Comparison of ENCODE assay signal across 1 cellular context in the genomic region with DNA sequence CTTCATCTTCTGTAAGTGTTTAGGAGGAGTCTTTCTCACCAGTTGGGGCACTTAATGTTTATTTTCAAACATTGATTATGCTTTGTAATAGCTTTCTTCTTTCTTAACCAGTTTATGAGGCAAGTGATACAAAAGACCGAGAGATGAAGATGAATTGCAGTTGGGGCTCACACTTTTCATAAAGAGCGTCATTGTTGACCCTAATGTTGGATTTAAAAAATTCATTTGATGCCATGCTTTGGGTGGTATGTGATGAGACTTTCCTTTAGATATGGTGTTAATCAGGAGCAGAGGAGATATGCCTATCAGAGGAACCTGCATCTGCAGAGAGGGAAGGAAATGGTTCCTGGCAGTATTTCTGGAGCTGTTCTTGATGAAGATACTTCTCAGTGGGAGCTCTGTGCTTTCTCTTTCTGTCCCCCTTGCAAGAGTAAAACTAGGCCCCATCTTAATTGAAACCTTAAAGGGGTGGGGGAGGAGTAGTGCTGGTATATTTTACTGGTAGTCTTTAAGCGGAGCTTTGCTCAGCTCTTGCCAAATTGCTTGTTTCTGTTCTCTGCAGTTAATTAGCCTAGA.
A peak's percentile ranks its signal among the peaks of the same experiment; 100 is the strongest.
TF ChIP-seq lines count a peak whose summit lies in the region.

No MANE protein-coding gene starts in this region.

TF ChIP-seq in HepG2, 621 proteins besides CTCF, POLR2A, EP300 and RAD21 (continued from another document and continues in another):
- TF ChIP-seq ZBTB3 (CRISPR knock-in tag; IDR thresholded peaks at IDR 0.05; ENCODE audit: borderline replicate concordance, low read depth), result no peak
- TF ChIP-seq ZUFSP (CRISPR knock-in tag; IDR thresholded peaks at IDR 0.05; ENCODE audit: borderline replicate concordance), result no peak
- TF ChIP-seq RBFOX2 (IDR thresholded peaks at IDR 0.05; ENCODE audit: low read depth, low read length), result peak; percentile 49
- 0 out of 2 replicates have a peak, but pooled peaks have one; percentile 26 for TF ChIP-seq PITX1 (CRISPR knock-in tag; IDR thresholded peaks at IDR 0.05)
- TF ChIP-seq SNAPC4 (CRISPR knock-in tag; IDR thresholded peaks at IDR 0.05), result 0 out of 2 replicates have a peak, but pooled peaks have one; percentile 21
- peak; percentile 36; the same call in 1 of the 2 replicates for TF ChIP-seq ZFY (CRISPR knock-in tag; IDR thresholded peaks at IDR 0.05)
- TF ChIP-seq, protein P1, sequence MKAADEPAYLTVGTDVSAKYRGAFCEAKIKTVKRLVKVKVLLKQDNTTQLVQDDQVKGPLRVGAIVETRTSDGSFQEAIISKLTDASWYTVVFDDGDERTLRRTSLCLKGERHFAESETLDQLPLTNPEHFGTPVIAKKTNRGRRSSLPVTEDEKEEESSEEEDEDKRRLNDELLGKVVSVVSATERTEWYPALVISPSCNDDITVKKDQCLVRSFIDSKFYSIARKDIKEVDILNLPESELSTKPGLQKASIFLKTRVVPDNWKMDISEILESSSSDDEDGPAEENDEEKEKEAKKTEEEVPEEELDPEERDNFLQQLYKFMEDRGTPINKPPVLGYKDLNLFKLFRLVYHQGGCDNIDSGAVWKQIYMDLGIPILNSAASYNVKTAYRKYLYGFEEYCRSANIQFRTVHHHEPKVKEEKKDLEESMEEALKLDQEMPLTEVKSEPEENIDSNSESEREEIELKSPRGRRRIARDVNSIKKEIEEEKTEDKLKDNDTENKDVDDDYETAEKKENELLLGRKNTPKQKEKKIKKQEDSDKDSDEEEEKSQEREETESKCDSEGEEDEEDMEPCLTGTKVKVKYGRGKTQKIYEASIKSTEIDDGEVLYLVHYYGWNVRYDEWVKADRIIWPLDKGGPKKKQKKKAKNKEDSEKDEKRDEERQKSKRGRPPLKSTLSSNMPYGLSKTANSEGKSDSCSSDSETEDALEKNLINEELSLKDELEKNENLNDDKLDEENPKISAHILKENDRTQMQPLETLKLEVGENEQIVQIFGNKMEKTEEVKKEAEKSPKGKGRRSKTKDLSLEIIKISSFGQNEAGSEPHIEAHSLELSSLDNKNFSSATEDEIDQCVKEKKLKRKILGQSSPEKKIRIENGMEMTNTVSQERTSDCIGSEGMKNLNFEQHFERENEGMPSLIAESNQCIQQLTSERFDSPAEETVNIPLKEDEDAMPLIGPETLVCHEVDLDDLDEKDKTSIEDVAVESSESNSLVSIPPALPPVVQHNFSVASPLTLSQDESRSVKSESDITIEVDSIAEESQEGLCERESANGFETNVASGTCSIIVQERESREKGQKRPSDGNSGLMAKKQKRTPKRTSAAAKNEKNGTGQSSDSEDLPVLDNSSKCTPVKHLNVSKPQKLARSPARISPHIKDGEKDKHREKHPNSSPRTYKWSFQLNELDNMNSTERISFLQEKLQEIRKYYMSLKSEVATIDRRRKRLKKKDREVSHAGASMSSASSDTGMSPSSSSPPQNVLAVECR (CRISPR knock-in tag; IDR thresholded peaks at IDR 0.05; ENCODE audit: borderline replicate concordance), result peak; percentile 42; the same call in 1 of the 2 replicates
- TF ChIP-seq GFI1 (CRISPR knock-in tag; IDR thresholded peaks at IDR 0.05; ENCODE audit: borderline replicate concordance), result 0 out of 2 replicates have a peak, but pooled peaks have one; percentile 14
- peak in 1 of 2 experiments; percentile 56; a peak in 1 of 4 replicates for TF ChIP-seq REST (IDR thresholded peaks at IDR 0.05; ENCODE audit: borderline replicate concordance in 1 of 2, low read depth in 1 of 2, low read length in 2 of 2)
- TF ChIP-seq ZNF530 (CRISPR knock-in tag; IDR thresholded peaks at IDR 0.05; ENCODE audit: low read depth), result no peak
- peak; percentile 28; the same call in 1 of the 2 replicates for TF ChIP-seq DRAP1 (CRISPR knock-in tag; IDR thresholded peaks at IDR 0.05)
- TF ChIP-seq PAF1 (CRISPR knock-in tag; IDR thresholded peaks at IDR 0.05), result no peak
- TF ChIP-seq THAP8 (CRISPR knock-in tag; IDR thresholded peaks at IDR 0.05; ENCODE audit: borderline replicate concordance), result no peak
- no peak for TF ChIP-seq POLR2AphosphoS2 (IDR thresholded peaks at IDR 0.05; ENCODE audit: low read depth, low read length)
- TF ChIP-seq, protein P2, sequence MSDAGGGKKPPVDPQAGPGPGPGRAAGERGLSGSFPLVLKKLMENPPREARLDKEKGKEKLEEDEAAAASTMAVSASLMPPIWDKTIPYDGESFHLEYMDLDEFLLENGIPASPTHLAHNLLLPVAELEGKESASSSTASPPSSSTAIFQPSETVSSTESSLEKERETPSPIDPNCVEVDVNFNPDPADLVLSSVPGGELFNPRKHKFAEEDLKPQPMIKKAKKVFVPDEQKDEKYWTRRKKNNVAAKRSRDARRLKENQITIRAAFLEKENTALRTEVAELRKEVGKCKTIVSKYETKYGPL (CRISPR knock-in tag; IDR thresholded peaks at IDR 0.05), result 0 out of 2 replicates have a peak, but pooled peaks have one; percentile 12
- TF ChIP-seq, protein P3, sequence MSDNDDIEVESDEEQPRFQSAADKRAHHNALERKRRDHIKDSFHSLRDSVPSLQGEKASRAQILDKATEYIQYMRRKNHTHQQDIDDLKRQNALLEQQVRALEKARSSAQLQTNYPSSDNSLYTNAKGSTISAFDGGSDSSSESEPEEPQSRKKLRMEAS (IDR thresholded peaks at IDR 0.05), result no peak
- TF ChIP-seq ASH2L (IDR thresholded peaks at IDR 0.05; ENCODE audit: insufficient read length, low read depth, low read length), result peak; percentile 45
- peak; percentile 54 for TF ChIP-seq TAF1 (CRISPR knock-in tag; IDR thresholded peaks at IDR 0.05)
- TF ChIP-seq MBNL3 (CRISPR knock-in tag; conservative IDR thresholded peaks at IDR 0.05), result no peak
- TF ChIP-seq ZNF512B (CRISPR knock-in tag; IDR thresholded peaks at IDR 0.05; ENCODE audit: borderline replicate concordance), result no peak
- TF ChIP-seq, protein P4, sequence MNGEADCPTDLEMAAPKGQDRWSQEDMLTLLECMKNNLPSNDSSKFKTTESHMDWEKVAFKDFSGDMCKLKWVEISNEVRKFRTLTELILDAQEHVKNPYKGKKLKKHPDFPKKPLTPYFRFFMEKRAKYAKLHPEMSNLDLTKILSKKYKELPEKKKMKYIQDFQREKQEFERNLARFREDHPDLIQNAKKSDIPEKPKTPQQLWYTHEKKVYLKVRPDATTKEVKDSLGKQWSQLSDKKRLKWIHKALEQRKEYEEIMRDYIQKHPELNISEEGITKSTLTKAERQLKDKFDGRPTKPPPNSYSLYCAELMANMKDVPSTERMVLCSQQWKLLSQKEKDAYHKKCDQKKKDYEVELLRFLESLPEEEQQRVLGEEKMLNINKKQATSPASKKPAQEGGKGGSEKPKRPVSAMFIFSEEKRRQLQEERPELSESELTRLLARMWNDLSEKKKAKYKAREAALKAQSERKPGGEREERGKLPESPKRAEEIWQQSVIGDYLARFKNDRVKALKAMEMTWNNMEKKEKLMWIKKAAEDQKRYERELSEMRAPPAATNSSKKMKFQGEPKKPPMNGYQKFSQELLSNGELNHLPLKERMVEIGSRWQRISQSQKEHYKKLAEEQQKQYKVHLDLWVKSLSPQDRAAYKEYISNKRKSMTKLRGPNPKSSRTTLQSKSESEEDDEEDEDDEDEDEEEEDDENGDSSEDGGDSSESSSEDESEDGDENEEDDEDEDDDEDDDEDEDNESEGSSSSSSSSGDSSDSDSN (CRISPR knock-in tag; IDR thresholded peaks at IDR 0.05), result peak; percentile 40; the same call in 1 of the 2 replicates
- 0 out of 2 replicates have a peak, but pooled peaks have one; percentile 14 for TF ChIP-seq THAP11 (CRISPR knock-in tag; IDR thresholded peaks at IDR 0.05)
- TF ChIP-seq ZNF317 (CRISPR knock-in tag; IDR thresholded peaks at IDR 0.05), result no peak
- peak; percentile 73 for TF ChIP-seq ZFX (CRISPR knock-in tag; IDR thresholded peaks at IDR 0.05; ENCODE audit: low read depth)
